12 cellular contexts compared by ENCODE assay signal in genomic region chr10:26216577-26216948, GRCh38. TPM values are rescaled to one million over a fixed set of nuclear protein-coding genes. Genes with fewer than 3 reads are reported as not detected.
A peak's percentile ranks its signal among the peaks of the same experiment; 100 is the strongest.
DNase-seq lines count a peak whose midpoint lies in the region; ATAC-seq lines count a peak whose summit lies in the region.
"Had no signal": no experiment of that assay in that cellular context is flagged by ENCODE, and none has a peak within 500 bp of the region (broad histone marks: within the 10 kb centered on the region; RNA-seq: fewer than 3 reads in every experiment).

TSS of gene GAD2 (plus strand) at chr10:26216774. CDS start at chr10:26216810, 36 bp downstream.

- peak within 1 kb of the TSS in 3 of 4 donors; percentile 59 to 78 (median 70) for H3K4me3 Mint-ChIP-seq in CD4-positive, CD25-positive, alpha-beta regulatory T cell
- H3K4me3 Mint-ChIP-seq in central memory CD8-positive, alpha-beta T cell: peak within 1 kb of the TSS; percentile 64
- H3K4me3 Mint-ChIP-seq in natural killer cell treated with Interleukin-12 subunit alpha and Interleukin-12 subunit beta and Interleukin-15 and Interleukin-18, amount 100 ng/mL, for 72 hours: peak within 1 kb of the TSS; percentile 9

- no peaks in the 10 kb centered on the region for H3K36me3 Mint-ChIP-seq in CD4-positive, CD25-positive, alpha-beta regulatory T cell
- H3K36me3 Mint-ChIP-seq in central memory CD8-positive, alpha-beta T cell (ENCODE audit: insufficient read depth): peaks cover 1% of the 10 kb centered on the region
- peaks cover 4% of the 10 kb centered on the region for H3K36me3 Mint-ChIP-seq in natural killer cell treated with Interleukin-12 subunit alpha and Interleukin-12 subunit beta and Interleukin-15 and Interleukin-18, amount 100 ng/mL, for 72 hours

- no peak for DNase-seq in CD4-positive, CD25-positive, alpha-beta regulatory T cell
- DNase-seq in central memory CD8-positive, alpha-beta T cell (ENCODE audit: low spot score in 2 of 2): no peak
- no peak for DNase-seq in natural killer cell treated with Interleukin-12 subunit alpha and Interleukin-12 subunit beta and Interleukin-15 and Interleukin-18, amount 100 ng/mL, for 72 hours (ENCODE audit: low spot score)
- no peak for DNase-seq in NOMO-1 (lab: John Stamatoyannopoulos, UW; ENCODE audit: unreplicated experiment in 2 of 2)
- no peak for DNase-seq in GDM1 (lab: John Stamatoyannopoulos, UW)
- DNase-seq: effector memory CD4-positive, alpha-beta T cell had no signal

- H3K9ac ChIP-seq in HUES48 (ENCODE audit: low read depth, low read length): no peak within 1 kb of the TSS

- no peaks in the 10 kb centered on the region for H3K9me3 ChIP-seq in CD4-positive, CD25-positive, alpha-beta regulatory T cell (ENCODE audit: control insufficient read depth in 2 of 2, low read length in 2 of 2)
- no peaks in the 10 kb centered on the region for H3K9me3 ChIP-seq in HUES48 (ENCODE audit: control insufficient read depth, insufficient read depth, low read length)
- H3K9me3 ChIP-seq: left lung, MG63 had no signal

- no peak within 1 kb of the TSS for H3K27ac Mint-ChIP-seq in CD4-positive, CD25-positive, alpha-beta regulatory T cell
- no peak within 1 kb of the TSS for H3K27ac Mint-ChIP-seq in central memory CD8-positive, alpha-beta T cell (ENCODE audit: low read depth)
- no peak within 1 kb of the TSS for H3K27ac Mint-ChIP-seq in natural killer cell treated with Interleukin-12 subunit alpha and Interleukin-12 subunit beta and Interleukin-15 and Interleukin-18, amount 100 ng/mL, for 72 hours

- no peak within 1 kb of the TSS for H3K27ac ChIP-seq in CD4-positive, CD25-positive, alpha-beta regulatory T cell (ENCODE audit: insufficient read depth, low read length, poor library complexity, severe bottlenecking)
- H3K27ac ChIP-seq in HUES48 (ENCODE audit: low read depth, low read length): no peak within 1 kb of the TSS
- H3K27ac ChIP-seq: left lung had no signal

- H3K27me3 ChIP-seq in CD4-positive, CD25-positive, alpha-beta regulatory T cell (ENCODE audit: control insufficient read depth, insufficient read depth, low read length): peaks cover 46% of the 10 kb centered on the region
- peaks cover 95% of the 10 kb centered on the region for H3K27me3 ChIP-seq in HUES48 (ENCODE audit: control insufficient read depth, insufficient read depth, low read length)

- H3K9me3 Mint-ChIP-seq in CD4-positive, CD25-positive, alpha-beta regulatory T cell: peaks cover 0 to 4% (median 0%) of the 10 kb centered on the region in 7 donors
- no peaks in the 10 kb centered on the region for H3K9me3 Mint-ChIP-seq in central memory CD8-positive, alpha-beta T cell
- H3K9me3 Mint-ChIP-seq in natural killer cell treated with Interleukin-12 subunit alpha and Interleukin-12 subunit beta and Interleukin-15 and Interleukin-18, amount 100 ng/mL, for 72 hours: no peaks in the 10 kb centered on the region

- H3K27me3 Mint-ChIP-seq in CD4-positive, CD25-positive, alpha-beta regulatory T cell: peaks cover 92% of the 10 kb centered on the region
- peaks cover 95% of the 10 kb centered on the region for H3K27me3 Mint-ChIP-seq in central memory CD8-positive, alpha-beta T cell
- peaks cover 66 to 85% of the 10 kb centered on the region in 2 donors for H3K27me3 Mint-ChIP-seq in natural killer cell treated with Interleukin-12 subunit alpha and Interleukin-12 subunit beta and Interleukin-15 and Interleukin-18, amount 100 ng/mL, for 72 hours

- no peak within 1 kb of the TSS for H3K4me3 ChIP-seq in CD4-positive, CD25-positive, alpha-beta regulatory T cell (ENCODE audit: low read depth, low read length)
- H3K4me3 ChIP-seq in HUES48 (ENCODE audit: low read depth, low read length): peak within 1 kb of the TSS; percentile 64
- H3K4me3 ChIP-seq: left lung, MG63 had no signal

- H3K4me1 ChIP-seq in CD4-positive, CD25-positive, alpha-beta regulatory T cell (ENCODE audit: control insufficient read depth, insufficient read depth, low read length, poor library complexity, severe bottlenecking): peaks cover 14% of the 10 kb centered on the region
- H3K4me1 ChIP-seq in HUES48 (ENCODE audit: control insufficient read depth, insufficient read depth, low read length): peaks cover 57% of the 10 kb centered on the region

- H3K36me3 ChIP-seq in CD4-positive, CD25-positive, alpha-beta regulatory T cell (ENCODE audit: control insufficient read depth, insufficient read depth, low read length): no peaks in the 10 kb centered on the region
- H3K36me3 ChIP-seq in HUES48 (ENCODE audit: control insufficient read depth, insufficient read depth, low read length): no peaks in the 10 kb centered on the region
- H3K36me3 ChIP-seq: left lung, MG63 had no signal

- peaks cover 5 to 40% (median 8%) of the 10 kb centered on the region in 4 donors for H3K4me1 Mint-ChIP-seq in CD4-positive, CD25-positive, alpha-beta regulatory T cell
- peaks cover 22% of the 10 kb centered on the region for H3K4me1 Mint-ChIP-seq in central memory CD8-positive, alpha-beta T cell
- H3K4me1 Mint-ChIP-seq in natural killer cell treated with Interleukin-12 subunit alpha and Interleukin-12 subunit beta and Interleukin-15 and Interleukin-18, amount 100 ng/mL, for 72 hours (ENCODE audit: low read depth in 2 of 2): peaks cover 7 to 12% of the 10 kb centered on the region in 2 donors

- no peak for ATAC-seq in CD4-positive, CD25-positive, alpha-beta regulatory T cell (ENCODE audit: low read depth in 2 of 2)
- no peak for ATAC-seq in central memory CD8-positive, alpha-beta T cell (replicated peaks; ENCODE audit: extremely low read depth, poor library complexity, severe bottlenecking)
- no peak for ATAC-seq in natural killer cell treated with Interleukin-12 subunit alpha and Interleukin-12 subunit beta and Interleukin-15 and Interleukin-18, amount 100 ng/mL, for 72 hours
- no peak for ATAC-seq in HG02981 (IDR thresholded peaks at IDR 0.05; ENCODE audit: unreplicated experiment)
- ATAC-seq in HG03342 (IDR thresholded peaks at IDR 0.05; ENCODE audit: unreplicated experiment): no peak

RNA-seq across cellular contexts. Expression of gene GAD2, which starts in this region (rescaled TPM):
- not detected for total RNA-seq in CD4-positive, CD25-positive, alpha-beta regulatory T cell
- polyA plus RNA-seq in CD4-positive, CD25-positive, alpha-beta regulatory T cell: not detected
- total RNA-seq in natural killer cell treated with Interleukin-12 subunit alpha and Interleukin-12 subunit beta and Interleukin-15 and Interleukin-18, amount 100 ng/mL, for 72 hours: not detected
- total RNA-seq: left lung had no signal
- polyA plus RNA-seq: urinary bladder had no signal

Comparison
In these comparisons a context has a peak if more than half of its experiments do, and no peak if none do; other contexts are left out.
1. H3K4me3 Mint-ChIP-seq: peak in every context shown above with its lines; median percentile 70 in CD4-positive, CD25-positive, alpha-beta regulatory T cell; 64 in central memory CD8-positive, alpha-beta T cell; 9 in natural killer cell treated with Interleukin-12 subunit alpha and Interleukin-12 subunit beta and Interleukin-15 and Interleukin-18, amount 100 ng/mL, for 72 hours.